Comparison of ENCODE assay signal across 27 cellular contexts in genomic region chr5:108078882-108079281, GRCh38.
"Had no signal": no experiment of that assay in that cellular context is flagged by ENCODE, and none has a peak within 500 bp of the region (broad histone marks: within the 10 kb centered on the region; RNA-seq: fewer than 3 reads in every experiment).

No MANE protein-coding gene starts in this region.

- H3K27me3 Mint-ChIP-seq: naive thymus-derived CD4-positive, alpha-beta T cell; natural killer cell treated with Interleukin-12 subunit alpha and Interleukin-12 subunit beta and Interleukin-15 and Interleukin-18, amount 100 ng/mL, for 72 hours; stimulated activated naive B cell treated with anti-CD40 and anti-IgM and Interleukin-4, amounts not matched to agents 10 μg/mL and 1 μg/mL and 100 μg/mL, for 72 hours had no signal

- H3K4me1 Mint-ChIP-seq: naive thymus-derived CD4-positive, alpha-beta T cell; stimulated activated naive B cell treated with anti-CD40 and anti-IgM and Interleukin-4, amounts not matched to agents 10 μg/mL and 1 μg/mL and 100 μg/mL, for 72 hours had no signal

- H3K4me1 ChIP-seq: left ventricle myocardium inferior, prostate gland, testis, transverse colon, upper lobe of left lung had no signal

- H3K27ac ChIP-seq: left ventricle myocardium inferior, pancreas, prostate gland, skin epidermis, stomach, testis, thyroid gland, transverse colon, upper lobe of left lung had no signal

- H3K27ac Mint-ChIP-seq: natural killer cell treated with Interleukin-12 subunit alpha and Interleukin-12 subunit beta and Interleukin-15 and Interleukin-18, amount 100 ng/mL, for 72 hours; stimulated activated naive B cell treated with anti-CD40 and anti-IgM and Interleukin-4, amounts not matched to agents 10 μg/mL and 1 μg/mL and 100 μg/mL, for 72 hours had no signal

- H3K4me3 ChIP-seq: left ventricle myocardium inferior, lung, mucosa of descending colon, pancreas, prostate gland, skin epidermis, stomach, testis, thyroid gland, transverse colon, upper lobe of left lung had no signal

- H3K4me3 Mint-ChIP-seq: naive thymus-derived CD4-positive, alpha-beta T cell; natural killer cell treated with Interleukin-12 subunit alpha and Interleukin-12 subunit beta and Interleukin-15 and Interleukin-18, amount 100 ng/mL, for 72 hours; stimulated activated naive B cell treated with anti-CD40 and anti-IgM and Interleukin-4, amounts not matched to agents 10 μg/mL and 1 μg/mL and 100 μg/mL, for 72 hours had no signal

- H3K36me3 ChIP-seq: left ventricle myocardium inferior, pancreas, prostate gland, stomach, thyroid gland, transverse colon, upper lobe of left lung had no signal

- H3K9me3 ChIP-seq: mucosa of descending colon, pancreas, prostate gland, stomach, testis, thyroid gland, upper lobe of left lung had no signal

- ATAC-seq: mucosa of descending colon; naive thymus-derived CD4-positive, alpha-beta T cell; natural killer cell treated with Interleukin-12 subunit alpha and Interleukin-12 subunit beta and Interleukin-15 and Interleukin-18, amount 100 ng/mL, for 72 hours; pancreas; right cardiac atrium; sciatic nerve; stimulated activated naive B cell treated with anti-CD40 and anti-IgM and Interleukin-4, amounts not matched to agents 10 μg/mL and 1 μg/mL and 100 μg/mL, for 72 hours; stimulated activated naive CD8-positive, alpha-beta T cell treated with anti-CD3 and anti-CD28 coated beads, Interleukin-15, Interleukin-2, amounts not matched to agents 100 U/mL and 50 U/mL, for 24 hours had no signal

- DNase-seq: hippocampal formation; islet precursor cell; left ventricle myocardium inferior; midbrain; mucosa of descending colon; naive thymus-derived CD4-positive, alpha-beta T cell; nucleus accumbens; pancreas; posterior cingulate gyrus; retina; right cardiac atrium; stimulated activated CD4-positive, alpha-beta T cell treated with anti-CD3 and anti-CD28 coated beads, Interleukin-12 subunit alpha, Interleukin-12 subunit beta, amount 100 ng/mL, for 4 hours; stimulated activated CD4-positive, alpha-beta T cell treated with anti-CD3 and anti-CD28 coated beads, Interleukin-15, amount 100 ng/mL, for 24 hours; stimulated activated CD4-positive, alpha-beta T cell treated with anti-CD3 and anti-CD28 coated beads, Interleukin-2, amount 100 ng/mL, for 24 hours; stimulated activated CD4-positive, alpha-beta T cell treated with anti-CD3 and anti-CD28 coated beads, Interleukin-4, amount 100 ng/mL, for 1 hour; stimulated activated naive B cell treated with anti-CD40 and anti-IgM and Interleukin-4, amounts not matched to agents 10 μg/mL and 1 μg/mL and 100 μg/mL, for 72 hours; stimulated activated naive CD8-positive, alpha-beta T cell treated with anti-CD3 and anti-CD28 coated beads, Interleukin-15, Interleukin-2, amounts not matched to agents 100 U/mL and 50 U/mL, for 24 hours; stomach; testis; thyroid gland; transverse colon; upper lobe of left lung had no signal

- H3K27me3 ChIP-seq: pancreas, stomach, testis, thyroid gland, transverse colon, upper lobe of left lung had no signal
